ENCODE assay signal across 15 cellular contexts in genomic region chr2:770776-771175, GRCh38.
DNase-seq lines count a peak whose midpoint lies in the region; ATAC-seq and TF ChIP-seq lines count a peak whose summit lies in the region.
"Had no signal": no experiment of that assay in that cellular context is flagged by ENCODE, and none has a peak within 500 bp of the region (broad histone marks: within the 10 kb centered on the region; RNA-seq: fewer than 3 reads in every experiment).

No MANE protein-coding gene starts in this region.

- H3K4me1 ChIP-seq in DND-41 (ENCODE audit: insufficient read depth, low read length) (peaks cover 64% of the 10 kb centered on the region), Karpas-422 (ENCODE audit: low read length) (peaks cover 81% of the 10 kb centered on the region), neural progenitor cell (peaks cover 19% of the 10 kb centered on the region), aorta (ENCODE audit: control insufficient read depth in 1 of 2, insufficient read depth in 2 of 2, low read length in 2 of 2) (no peaks in the 10 kb centered on the region)

- DNase-seq in DND-41, result no peak
- peak; percentile 62 for DNase-seq in Karpas-422
- DNase-seq in neural progenitor cell (ENCODE audit: low spot score), result no peak
- DNase-seq in C1 segment of cervical spinal cord (lab: John Stamatoyannopoulos, UW), result no peak
- DNase-seq in aorta, result no peak
- DNase-seq: CD4-positive, alpha-beta T cell; CD8-positive, alpha-beta memory T cell; DMS 273 treated with DMSO at 0.1 percent for 48 hours; DMS79; GF-D8; GM23248; H9 had no signal

- H3K9me3 ChIP-seq in DND-41 (ENCODE audit: insufficient read depth, low read length, severe bottlenecking), result peaks cover 5% of the 10 kb centered on the region
- peaks cover 7% of the 10 kb centered on the region; the same call in 1 of the 2 replicates for H3K9me3 ChIP-seq in Karpas-422 (ENCODE audit: low read length)
- no peaks in the 10 kb centered on the region for H3K9me3 ChIP-seq in neural progenitor cell (ENCODE audit: low read depth)
- H3K9me3 ChIP-seq in aorta (ENCODE audit: control insufficient read depth, low read length), result no peaks in the 10 kb centered on the region

- H3K27ac ChIP-seq in DND-41 (ENCODE audit: low read length) (peak overlapping the region; percentile 99), Karpas-422 (ENCODE audit: low read length) (peak overlapping the region; percentile 71), neural progenitor cell (no peak overlapping the region), aorta (ENCODE audit: low read depth in 1 of 2, low read length in 2 of 2) (no peak overlapping the region)
- H3K27ac ChIP-seq: GM23248 had no signal

- H3K36me3 ChIP-seq in DND-41 (ENCODE audit: insufficient read depth, low read length) (no peaks in the 10 kb centered on the region), Karpas-422 (ENCODE audit: insufficient read depth, low read length) (peaks cover 3% of the 10 kb centered on the region; the same call in 1 of the 2 replicates), neural progenitor cell (no peaks in the 10 kb centered on the region), aorta (ENCODE audit: control insufficient read depth in 1 of 2, insufficient read depth in 2 of 2, low read length in 1 of 2) (no peaks in the 10 kb centered on the region)

- WGBS in aorta, 2 donors, result 89 to 91% methylated on average over 2 of the region's 2 CpGs

- peaks cover 16% of the 10 kb centered on the region for H3F3A ChIP-seq in neural progenitor cell (ENCODE audit: low read depth)

- H3K4me1 Mint-ChIP-seq in neural progenitor cell, result peaks cover 28% of the 10 kb centered on the region
- H3K4me1 Mint-ChIP-seq: CD14-positive monocyte had no signal

- ATAC-seq in DND-41 (ENCODE audit: insufficient read depth, low read depth) (no peak), aorta (ENCODE audit: low FRiP score) (no peak), GM18909 (IDR thresholded peaks at IDR 0.05; ENCODE audit: poor library complexity, unreplicated experiment) (no peak)
- ATAC-seq: HCT116 had no signal

- no peaks in the 10 kb centered on the region for H3K27me3 ChIP-seq in DND-41 (ENCODE audit: insufficient read depth, low read length, poor library complexity)
- H3K27me3 ChIP-seq in Karpas-422 (ENCODE audit: low read length), result no peaks in the 10 kb centered on the region
- no peaks in the 10 kb centered on the region for H3K27me3 ChIP-seq in neural progenitor cell
- no peaks in the 10 kb centered on the region for H3K27me3 ChIP-seq in aorta (ENCODE audit: control insufficient read depth in 1 of 2, insufficient read depth in 2 of 2, low read length in 1 of 2)

- H3K4me2 ChIP-seq in DND-41 (ENCODE audit: insufficient read depth, low read length), result peak overlapping the region; percentile 36; the same call in 1 of the 2 replicates
- H3K4me2 ChIP-seq in Karpas-422 (ENCODE audit: low read depth, low read length, poor library complexity, severe bottlenecking), result peak overlapping the region; percentile 70
- H3K4me2 ChIP-seq in neural progenitor cell, result no peak overlapping the region

- intact Hi-C loops in aorta (cut with DNase I), result no loop called here

- H4K20me1 ChIP-seq in DND-41 (ENCODE audit: insufficient read depth, low read length) (no peaks in the 10 kb centered on the region), Karpas-422 (ENCODE audit: insufficient read depth, low read depth, low read length) (no peaks in the 10 kb centered on the region), neural progenitor cell (ENCODE audit: low read depth) (no peaks in the 10 kb centered on the region)

- H3K9me3 Mint-ChIP-seq in neural progenitor cell, result peaks cover 6% of the 10 kb centered on the region
- H3K9me3 Mint-ChIP-seq: CD4-positive, alpha-beta T cell; CD8-positive, alpha-beta memory T cell had no signal

- H3K9ac ChIP-seq in DND-41 (ENCODE audit: low read depth, low read length) (peak overlapping the region; percentile 59), Karpas-422 (ENCODE audit: low read length) (peak overlapping the region; percentile 52), neural progenitor cell (no peak overlapping the region)
- H3K9ac ChIP-seq: GM23248 had no signal

- H2AFZ ChIP-seq in DND-41 (ENCODE audit: low read depth, low read length), result peak overlapping the region; percentile 43; the same call in 1 of the 2 replicates
- H2AFZ ChIP-seq in Karpas-422 (ENCODE audit: low read length), result peak overlapping the region; percentile 9; the same call in 1 of the 2 replicates
- H2AFZ ChIP-seq in neural progenitor cell (replicated peaks), result no peak overlapping the region
- H2AFZ ChIP-seq: GM23248 had no signal

- H3K79me2 ChIP-seq in DND-41 (ENCODE audit: insufficient read depth, low read length) (0 out of 2 replicates have a peak, but pooled peaks cover 3% of the 10 kb centered on the region), Karpas-422 (ENCODE audit: low read length) (no peaks in the 10 kb centered on the region), neural progenitor cell (ENCODE audit: low read depth) (no peaks in the 10 kb centered on the region)

- peak overlapping the region; percentile 66 for H3K27ac Mint-ChIP-seq in neural progenitor cell
- H3K27ac Mint-ChIP-seq: CD4-positive, alpha-beta T cell had no signal

- no peaks in the 10 kb centered on the region for H3K9me2 ChIP-seq in Karpas-422 (replicated peaks; ENCODE audit: insufficient read depth, low read length)

- no peaks in the 10 kb centered on the region for H3K36me3 Mint-ChIP-seq in neural progenitor cell
- H3K36me3 Mint-ChIP-seq: CD14-positive monocyte; CD8-positive, alpha-beta memory T cell had no signal

- no peak overlapping the region for H3K4me3 Mint-ChIP-seq in neural progenitor cell
- H3K4me3 Mint-ChIP-seq: CD14-positive monocyte; CD4-positive, alpha-beta T cell; CD8-positive, alpha-beta memory T cell; H9 had no signal

- H3K27me3 Mint-ChIP-seq in neural progenitor cell (ENCODE audit: insufficient read depth, low read depth), result peaks cover 5% of the 10 kb centered on the region

- H3K4me3 ChIP-seq in DND-41 (ENCODE audit: low read depth in 1 of 2, low read length in 2 of 2) (peak overlapping the region in 1 of 2 experiments; percentile 29; a peak in 1 of 4 replicates), Karpas-422 (ENCODE audit: low read length) (peak overlapping the region; percentile 37; the same call in 1 of the 2 replicates), neural progenitor cell (no peak overlapping the region), aorta (ENCODE audit: low read length in 2 of 2) (no peak overlapping the region)
- H3K4me3 ChIP-seq: GM23248 had no signal

- TF ChIP-seq CTCF in DND-41 (IDR thresholded peaks at IDR 0.05; ENCODE audit: borderline replicate concordance, extremely low read depth, low read length, poor library complexity, severe bottlenecking), result no peak
- no peak for TF ChIP-seq CTCF in neural progenitor cell (IDR thresholded peaks at IDR 0.05)

Comparison
In these comparisons a context has a peak if more than half of its experiments do, and no peak if none do; other contexts are left out.
1. H3K27ac ChIP-seq: peak in DND-41 (single experiment) and Karpas-422 (single experiment); none in neural progenitor cell (single experiment) and aorta (0 of 2).